Comparison of ENCODE assay signal across 8 cellular contexts in the genomic region with DNA sequence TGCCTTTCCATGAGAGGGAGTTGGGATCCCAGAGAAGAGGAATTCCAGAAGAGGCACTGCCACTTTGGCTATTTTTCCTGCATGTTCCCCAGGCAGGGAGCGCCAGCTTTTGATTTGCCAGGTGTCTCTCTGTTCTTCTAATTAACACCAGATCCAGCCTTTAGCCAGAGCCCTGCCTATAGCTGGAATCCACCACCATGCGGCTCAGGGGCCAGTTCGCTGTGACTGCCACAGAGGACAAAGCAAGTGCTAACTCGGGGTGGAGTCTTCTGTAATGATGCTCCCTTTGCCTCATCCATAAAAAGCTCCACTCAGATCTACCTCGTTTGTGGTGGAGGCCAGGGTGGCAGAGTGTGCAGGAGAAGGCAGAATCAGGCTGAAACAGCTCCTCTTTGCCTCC. TPM values are rescaled to one million over a fixed set of nuclear protein-coding genes. Genes with fewer than 3 reads are reported as not detected.
DNase-seq lines count a peak whose midpoint lies in the region; ATAC-seq and TF ChIP-seq lines count a peak whose summit lies in the region.

No MANE protein-coding gene starts in this region.

- no peaks in the 10 kb centered on the region for H3K36me3 Mint-ChIP-seq in activated T-cell treated with anti-CD3 and anti-CD28 coated beads, Interleukin-2, amount 50 U/mL, for 72 hours (ENCODE audit: insufficient read depth in 2 of 2)

- peaks cover 10% of the 10 kb centered on the region for H3K4me1 Mint-ChIP-seq in activated T-cell treated with anti-CD3 and anti-CD28 coated beads, Interleukin-2, amount 50 U/mL, for 72 hours (ENCODE audit: low read depth)

- intact Hi-C loops in left lung (cut with DNase I), result no loop called here

- H3K36me3 ChIP-seq in left lung (no peaks in the 10 kb centered on the region), urinary bladder (ENCODE audit: insufficient read depth) (no peaks in the 10 kb centered on the region)

- WGBS in urinary bladder, result 29% methylated on average over 5 of the region's 5 CpGs

- H3K4me3 Mint-ChIP-seq in activated T-cell treated with anti-CD3 and anti-CD28 coated beads, Interleukin-2, amount 50 U/mL, for 72 hours, result peak overlapping the region; percentile 67 to 71

- H3K27me3 Mint-ChIP-seq in activated T-cell treated with anti-CD3 and anti-CD28 coated beads, Interleukin-2, amount 50 U/mL, for 72 hours (ENCODE audit: low read depth), result peaks cover 23% of the 10 kb centered on the region

- no peaks in the 10 kb centered on the region for H3K9me3 Mint-ChIP-seq in activated T-cell treated with anti-CD3 and anti-CD28 coated beads, Interleukin-2, amount 50 U/mL, for 72 hours

- peaks cover 7 to 21% of the 10 kb centered on the region in 2 donors for H3K4me1 ChIP-seq in left lung
- no peaks in the 10 kb centered on the region for H3K4me1 ChIP-seq in urinary bladder (ENCODE audit: insufficient read depth)

- no peak for DNase-seq in activated T-cell treated with anti-CD3 and anti-CD28 coated beads, Interleukin-2, amount 50 U/mL, for 72 hours
- no peak for DNase-seq in activated T-cell treated with anti-CD3 and anti-CD28 coated beads, Interleukin-2, amount 50 U/mL, for 1 hour
- no peak for DNase-seq in left lung
- no peak for DNase-seq in activated effector memory CD4-positive, alpha-beta T cell treated with Interleukin-2 at 50 U/mL for 16 hours
- no peak for DNase-seq in T-helper 9 cell

- ATAC-seq in activated T-cell treated with anti-CD3 and anti-CD28 coated beads, Interleukin-2, amount 50 U/mL, for 72 hours (replicated peaks in 1 of 2), result no peak
- peak; percentile 11 for ATAC-seq in left lung
- no peak for ATAC-seq in GM21447 (IDR thresholded peaks at IDR 0.05; ENCODE audit: unreplicated experiment)

- TF ChIP-seq CTCF in left lung (IDR thresholded peaks at IDR 0.05), result no peak

- no peaks in the 10 kb centered on the region for H3K9me3 ChIP-seq in left lung

- no peaks in the 10 kb centered on the region for H3K27me3 ChIP-seq in left lung

- no peak overlapping the region for H3K27ac Mint-ChIP-seq in activated T-cell treated with anti-CD3 and anti-CD28 coated beads, Interleukin-2, amount 50 U/mL, for 72 hours

- H3K27ac ChIP-seq in angular gyrus (ENCODE audit: low read depth, low read length) (peak overlapping the region; percentile 77), left lung (peak overlapping the region; percentile 91 to 96), urinary bladder (ENCODE audit: low read depth) (peak overlapping the region; percentile 80)

- H3K4me3 ChIP-seq in left lung, result peak overlapping the region in 1 of 2 donors; percentile 48
- no peak overlapping the region for H3K4me3 ChIP-seq in urinary bladder (ENCODE audit: low read depth, low read length)

RNA-seq across cellular contexts. Expression of a gene that starts 17.9 kb away (rescaled TPM):
- 100 to 1,000 TPM; 108 to 109 TPM for total RNA-seq in activated T-cell treated with anti-CD3 and anti-CD28 coated beads, Interleukin-2, amount 50 U/mL, for 72 hours
- total RNA-seq in left lung (100 to 1,000 TPM; 179 to 210 TPM), urinary bladder (80.2 TPM)
- 145 TPM for polyA plus RNA-seq in urinary bladder

RNA-seq across cellular contexts. Expression of a gene that starts 45.8 kb away (rescaled TPM):
- 1 to 10 TPM; 4.8 to 5.5 TPM for total RNA-seq in activated T-cell treated with anti-CD3 and anti-CD28 coated beads, Interleukin-2, amount 50 U/mL, for 72 hours
- total RNA-seq in left lung (10 to 100 TPM; 10.5 to 12.8 TPM), urinary bladder (6.1 TPM)
- polyA plus RNA-seq in urinary bladder, result 2.7 TPM
